24 cellular contexts compared by ENCODE assay signal in the genomic region with DNA sequence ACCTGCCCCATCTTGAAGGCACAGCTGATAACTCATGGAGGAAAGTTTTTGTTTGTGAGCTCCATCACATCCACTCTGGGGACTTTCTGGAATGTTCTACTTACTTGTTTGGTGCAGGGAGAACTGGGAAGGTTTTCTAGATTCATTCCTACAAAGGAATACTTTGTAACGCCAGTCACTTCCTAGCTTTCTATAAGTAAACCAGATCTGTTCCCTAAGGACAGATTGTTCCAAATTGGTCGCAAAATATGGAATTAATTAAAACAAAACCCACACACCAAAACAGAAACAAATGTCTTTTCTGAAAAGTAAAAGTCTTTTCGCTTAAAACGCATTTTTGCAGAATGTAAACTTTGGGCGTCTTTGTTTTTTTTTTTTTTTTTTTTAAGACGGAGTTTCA.
"Had no signal": no experiment of that assay in that cellular context is flagged by ENCODE, and none has a peak within 500 bp of the region (broad histone marks: within the 10 kb centered on the region; RNA-seq: fewer than 3 reads in every experiment).

No MANE protein-coding gene starts in this region.

- H3K27ac ChIP-seq: gastroesophageal sphincter, hepatocyte, neural progenitor cell, parathyroid adenoma, prostate gland, right atrium auricular region, sigmoid colon, stomach, thyroid gland, vagina had no signal

- H3K9ac ChIP-seq: neural progenitor cell, parathyroid adenoma had no signal

- H3K27me3 ChIP-seq: heart left ventricle, hepatocyte, neural progenitor cell, right atrium auricular region, sigmoid colon, thyroid gland, vagina had no signal

- ATAC-seq: effector memory CD8-positive, alpha-beta T cell; gastroesophageal sphincter; heart left ventricle; left lobe of liver; naive thymus-derived CD4-positive, alpha-beta T cell; stimulated activated effector memory CD8-positive, alpha-beta T cell treated with anti-CD3 and anti-CD28 coated beads, Interleukin-12 subunit alpha, Interleukin-12 subunit beta, amount 100 ng/mL, for 72 hours had no signal

- H3K4me1 ChIP-seq: gastroesophageal sphincter, neural progenitor cell, parathyroid adenoma, prostate gland, right atrium auricular region, sigmoid colon, stomach, vagina had no signal

- DNase-seq: cortex of kidney; effector memory CD8-positive, alpha-beta T cell; heart left ventricle; kidney; mesendoderm; midbrain; naive thymus-derived CD4-positive, alpha-beta T cell; sigmoid colon; stimulated activated CD4-positive, alpha-beta T cell treated with anti-CD3 and anti-CD28 coated beads, Interleukin-2, amount 100 ng/mL, for 24 hours; stimulated activated CD4-positive, alpha-beta T cell treated with anti-CD3 and anti-CD28 coated beads, Interleukin-4, amount 100 ng/mL, for 24 hours; stimulated activated naive CD4-positive, alpha-beta T cell treated with Interleukin-2 at 50 U/mL for 16 hours; stomach; thyroid gland; trophoblast cell had no signal

- H2AFZ ChIP-seq: hepatocyte, neural progenitor cell, parathyroid adenoma had no signal

- H3K4me1 Mint-ChIP-seq: stimulated activated effector memory CD8-positive, alpha-beta T cell treated with anti-CD3 and anti-CD28 coated beads, Interleukin-12 subunit alpha, Interleukin-12 subunit beta, amount 100 ng/mL, for 72 hours had no signal

- H3K27ac Mint-ChIP-seq: effector memory CD8-positive, alpha-beta T cell; naive thymus-derived CD4-positive, alpha-beta T cell; nephron; neural progenitor cell; stimulated activated effector memory CD8-positive, alpha-beta T cell treated with anti-CD3 and anti-CD28 coated beads, Interleukin-12 subunit alpha, Interleukin-12 subunit beta, amount 100 ng/mL, for 72 hours had no signal

- H3K4me3 ChIP-seq: gastroesophageal sphincter, heart left ventricle, hepatocyte, neural progenitor cell, prostate gland, right atrium auricular region, sigmoid colon, stomach, thyroid gland, vagina had no signal

- H3K9me3 ChIP-seq: gastroesophageal sphincter, heart left ventricle, prostate gland, right atrium auricular region, sigmoid colon, stomach, thyroid gland, vagina had no signal

- H3K4me3 Mint-ChIP-seq: effector memory CD8-positive, alpha-beta T cell; naive thymus-derived CD4-positive, alpha-beta T cell; nephron; neural progenitor cell; stimulated activated effector memory CD8-positive, alpha-beta T cell treated with anti-CD3 and anti-CD28 coated beads, Interleukin-12 subunit alpha, Interleukin-12 subunit beta, amount 100 ng/mL, for 72 hours had no signal

- H3K36me3 ChIP-seq: gastroesophageal sphincter, heart left ventricle, neural progenitor cell, prostate gland, right atrium auricular region, sigmoid colon, stomach, thyroid gland, vagina had no signal

- H3K4me2 ChIP-seq: hepatocyte, neural progenitor cell had no signal

- H3K36me3 Mint-ChIP-seq: naive thymus-derived CD4-positive, alpha-beta T cell; neural progenitor cell; stimulated activated effector memory CD8-positive, alpha-beta T cell treated with anti-CD3 and anti-CD28 coated beads, Interleukin-12 subunit alpha, Interleukin-12 subunit beta, amount 100 ng/mL, for 72 hours had no signal

- H3K9me3 Mint-ChIP-seq: nephron; neural progenitor cell; stimulated activated effector memory CD8-positive, alpha-beta T cell treated with anti-CD3 and anti-CD28 coated beads, Interleukin-12 subunit alpha, Interleukin-12 subunit beta, amount 100 ng/mL, for 72 hours had no signal
